ENCODE assay signal across 1 cellular context in genomic region chr17:75144816-75145511, GRCh38.
TF ChIP-seq lines count a peak whose summit lies in the region.

No MANE protein-coding gene starts in this region.

TF ChIP-seq in WTC11, 78 proteins besides CTCF, POLR2A, EP300 and RAD21 (continued from another document):
- TF ChIP-seq ZSCAN18 (CRISPR knock-in tag; IDR thresholded peaks at IDR 0.05), result no peak
- TF ChIP-seq SP1 (CRISPR knock-in tag; conservative IDR thresholded peaks at IDR 0.05), result no peak
- TF ChIP-seq, protein P1, sequence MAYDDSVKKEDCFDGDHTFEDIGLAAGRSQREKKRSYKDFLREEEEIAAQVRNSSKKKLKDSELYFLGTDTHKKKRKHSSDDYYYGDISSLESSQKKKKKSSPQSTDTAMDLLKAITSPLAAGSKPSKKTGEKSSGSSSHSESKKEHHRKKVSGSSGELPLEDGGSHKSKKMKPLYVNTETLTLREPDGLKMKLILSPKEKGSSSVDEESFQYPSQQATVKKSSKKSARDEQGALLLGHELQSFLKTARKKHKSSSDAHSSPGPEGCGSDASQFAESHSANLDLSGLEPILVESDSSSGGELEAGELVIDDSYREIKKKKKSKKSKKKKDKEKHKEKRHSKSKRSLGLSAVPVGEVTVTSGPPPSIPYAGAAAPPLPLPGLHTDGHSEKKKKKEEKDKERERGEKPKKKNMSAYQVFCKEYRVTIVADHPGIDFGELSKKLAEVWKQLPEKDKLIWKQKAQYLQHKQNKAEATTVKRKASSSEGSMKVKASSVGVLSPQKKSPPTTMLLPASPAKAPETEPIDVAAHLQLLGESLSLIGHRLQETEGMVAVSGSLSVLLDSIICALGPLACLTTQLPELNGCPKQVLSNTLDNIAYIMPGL (CRISPR knock-in tag; IDR thresholded peaks at IDR 0.05), result no peak
- no peak for TF ChIP-seq ZNF263 (CRISPR knock-in tag; IDR thresholded peaks at IDR 0.05; ENCODE audit: low read depth)
